8 cellular contexts compared by ENCODE assay signal in the genomic region with DNA sequence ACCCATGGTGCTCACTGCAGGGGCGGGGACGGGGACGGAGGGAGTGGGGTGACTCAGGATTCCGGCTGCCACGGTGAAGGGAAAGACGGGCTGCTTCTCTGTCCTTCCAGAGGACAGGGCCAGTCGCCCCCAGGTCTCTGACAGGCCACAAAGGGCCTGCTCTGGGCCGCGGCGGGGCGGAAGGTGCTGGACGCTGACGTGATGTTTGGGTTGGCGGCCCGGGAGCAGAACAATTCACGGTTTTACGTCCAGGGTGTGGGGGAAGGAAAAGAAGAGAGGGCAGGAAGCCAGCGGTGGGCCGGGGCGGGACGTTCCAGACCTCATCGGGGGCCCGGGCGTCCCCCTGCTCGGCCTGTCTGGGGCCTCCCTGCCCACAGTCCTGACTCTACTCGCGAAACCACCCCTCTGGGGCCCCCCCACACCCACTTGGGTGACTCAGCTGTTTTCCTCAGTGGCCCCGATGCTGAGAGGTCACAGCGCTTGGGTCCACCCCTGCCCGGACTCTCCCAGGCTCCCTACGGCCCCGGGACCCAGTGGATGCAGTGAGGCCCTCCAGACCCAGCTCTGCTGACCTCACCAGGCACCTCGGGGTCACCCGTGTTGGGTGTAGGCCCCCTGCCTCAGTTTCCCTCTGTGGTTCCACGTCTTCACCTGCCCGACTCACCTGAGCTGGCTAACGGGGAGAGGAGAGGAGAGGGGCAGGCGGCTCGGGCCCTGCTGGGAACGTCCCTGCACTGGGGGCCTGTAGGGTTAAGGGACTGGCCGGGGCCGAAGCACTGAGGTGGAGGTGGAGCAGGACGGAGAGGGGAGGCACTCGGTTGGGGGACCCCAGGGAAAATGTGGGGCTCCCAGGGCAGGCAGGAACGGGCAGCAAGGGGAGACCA. TPM values are rescaled to one million over a fixed set of nuclear protein-coding genes. Genes with fewer than 3 reads are reported as not detected.
DNase-seq lines count a peak whose midpoint lies in the region; ATAC-seq and FAIRE-seq lines count a peak whose summit lies in the region.

No MANE protein-coding gene starts in this region.

- no peak for ATAC-seq in HG03457 (IDR thresholded peaks at IDR 0.05; ENCODE audit: unreplicated experiment)
- ATAC-seq in GM21723 (IDR thresholded peaks at IDR 0.05; ENCODE audit: unreplicated experiment): no peak

- no peak for FAIRE-seq in frontal cortex (lab: Jason Lieb, UNC)

- peak; percentile 73 for DNase-seq in ELR (ENCODE audit: low read depth)
- peak; percentile 45 for DNase-seq in activated CD8-positive, alpha-beta memory T cell treated with anti-CD3 and anti-CD28 coated beads, Interleukin-2, amount 50 U/mL, for 4 hours
- DNase-seq in frontal cortex (ENCODE audit: low spot score in 2 of 2): peak; percentile 70 to 72
- peak; percentile 38 for DNase-seq in retina
- DNase-seq in NCI-H2171 treated with DMSO at 0.1 percent for 48 hours (lab: John Stamatoyannopoulos, UW): no peak
- no peak for DNase-seq in NCI-H69 (lab: John Stamatoyannopoulos, UW)

RNA-seq across cellular contexts. Expression of a gene that starts 29.2 kb away (rescaled TPM):
- total RNA-seq in frontal cortex: 15.1 TPM

RNA-seq across cellular contexts. Expression of a gene that starts 37.1 kb away (rescaled TPM):
- total RNA-seq in frontal cortex: not detected

RNA-seq across cellular contexts. Expression of a gene that starts 44.4 kb away (rescaled TPM):
- total RNA-seq in frontal cortex: 21.6 TPM

Comparison
In these comparisons a context has a peak if more than half of its experiments do, and no peak if none do; other contexts are left out.
1. DNase-seq: peak in ELR (single experiment), activated CD8-positive, alpha-beta memory T cell treated with anti-CD3 and anti-CD28 coated beads, Interleukin-2, amount 50 U/mL, for 4 hours (single experiment), frontal cortex (2 of 2) and retina (single experiment); none in NCI-H2171 treated with DMSO at 0.1 percent for 48 hours (single experiment) and NCI-H69 (single experiment).